19 cellular contexts compared by ENCODE assay signal in genomic region chr9:107147134-107147533, GRCh38.
"Had no signal": no experiment of that assay in that cellular context is flagged by ENCODE, and none has a peak within 500 bp of the region (broad histone marks: within the 10 kb centered on the region; RNA-seq: fewer than 3 reads in every experiment).

No MANE protein-coding gene starts in this region.

- DNase-seq: colonic mucosa; dermis blood vessel endothelial cell; esophagus squamous epithelium; foreskin fibroblast; kidney; left cardiac atrium; left ventricle myocardium inferior; mesendoderm; naive thymus-derived CD4-positive, alpha-beta T cell; nephron progenitor cell; psoas muscle; stimulated activated CD4-positive, alpha-beta T cell treated with anti-CD3 and anti-CD28 coated beads, Interleukin-2, amount 100 ng/mL, for 48 hours; stimulated activated naive CD4-positive, alpha-beta T cell treated with Interleukin-2 at 50 U/mL for 16 hours; thyroid gland had no signal

- H3K4me3 Mint-ChIP-seq: naive thymus-derived CD4-positive, alpha-beta T cell; nephron progenitor cell; type B pancreatic cell had no signal

- H3K27me3 ChIP-seq: colonic mucosa, esophagus squamous epithelium, hepatocyte, thyroid gland had no signal

- H3K4me1 Mint-ChIP-seq: naive thymus-derived CD4-positive, alpha-beta T cell had no signal

- FAIRE-seq: kidney, urothelium cell line had no signal

- ATAC-seq: left cardiac atrium; naive thymus-derived CD4-positive, alpha-beta T cell; psoas muscle had no signal

- H3K36me3 ChIP-seq: colonic mucosa, esophagus squamous epithelium, left ventricle myocardium inferior, thyroid gland had no signal

- H3K27ac Mint-ChIP-seq: naive thymus-derived CD4-positive, alpha-beta T cell; nephron progenitor cell; type B pancreatic cell had no signal

- H3K27ac ChIP-seq: colonic mucosa, esophagus squamous epithelium, hepatocyte, left ventricle myocardium inferior, parathyroid adenoma, psoas muscle, thyroid gland had no signal

- H3K36me3 Mint-ChIP-seq: naive thymus-derived CD4-positive, alpha-beta T cell; type B pancreatic cell had no signal

- H3K9me3 Mint-ChIP-seq: type B pancreatic cell had no signal

- H3K4me3 ChIP-seq: colonic mucosa, esophagus squamous epithelium, hepatocyte, left ventricle myocardium inferior, psoas muscle, smooth muscle cell, thyroid gland had no signal

- H3K4me1 ChIP-seq: colonic mucosa, parathyroid adenoma had no signal

- H3K9me3 ChIP-seq: colonic mucosa, esophagus squamous epithelium, psoas muscle, thyroid gland had no signal
